Comparison of ENCODE assay signal across 1 cellular context in the genomic region with DNA sequence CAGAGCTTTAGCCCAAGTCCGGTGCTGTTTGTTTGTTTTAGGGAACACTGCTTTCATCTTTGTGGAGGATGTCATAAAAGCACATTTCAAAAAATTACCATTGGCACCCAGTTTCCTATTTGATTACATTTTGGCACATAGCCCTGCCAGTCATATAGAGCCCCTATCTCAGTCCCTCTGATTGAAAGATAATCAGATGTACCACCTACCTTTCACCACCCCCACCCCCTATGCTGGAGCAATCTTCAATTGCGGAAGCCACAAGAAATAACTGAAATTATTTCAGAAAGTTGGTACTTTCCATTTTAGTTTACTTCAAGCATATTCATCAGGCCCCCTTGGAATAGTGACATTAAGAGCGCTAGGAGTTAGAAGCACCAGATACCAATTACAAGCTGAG.
TF ChIP-seq lines count a peak whose summit lies in the region.

No MANE protein-coding gene starts in this region.

TF ChIP-seq in HEK293, 187 proteins besides CTCF, POLR2A, EP300 and RAD21:
- no peak for TF ChIP-seq ZFP41 (tag by site-specific recombination; IDR thresholded peaks at IDR 0.05; ENCODE audit: borderline replicate concordance)
- peak; percentile 80; the same call in 1 of the 2 replicates for TF ChIP-seq TCF7L2 (IDR thresholded peaks at IDR 0.05; ENCODE audit: borderline replicate concordance, low read depth, low read length)
- TF ChIP-seq, protein P1, sequence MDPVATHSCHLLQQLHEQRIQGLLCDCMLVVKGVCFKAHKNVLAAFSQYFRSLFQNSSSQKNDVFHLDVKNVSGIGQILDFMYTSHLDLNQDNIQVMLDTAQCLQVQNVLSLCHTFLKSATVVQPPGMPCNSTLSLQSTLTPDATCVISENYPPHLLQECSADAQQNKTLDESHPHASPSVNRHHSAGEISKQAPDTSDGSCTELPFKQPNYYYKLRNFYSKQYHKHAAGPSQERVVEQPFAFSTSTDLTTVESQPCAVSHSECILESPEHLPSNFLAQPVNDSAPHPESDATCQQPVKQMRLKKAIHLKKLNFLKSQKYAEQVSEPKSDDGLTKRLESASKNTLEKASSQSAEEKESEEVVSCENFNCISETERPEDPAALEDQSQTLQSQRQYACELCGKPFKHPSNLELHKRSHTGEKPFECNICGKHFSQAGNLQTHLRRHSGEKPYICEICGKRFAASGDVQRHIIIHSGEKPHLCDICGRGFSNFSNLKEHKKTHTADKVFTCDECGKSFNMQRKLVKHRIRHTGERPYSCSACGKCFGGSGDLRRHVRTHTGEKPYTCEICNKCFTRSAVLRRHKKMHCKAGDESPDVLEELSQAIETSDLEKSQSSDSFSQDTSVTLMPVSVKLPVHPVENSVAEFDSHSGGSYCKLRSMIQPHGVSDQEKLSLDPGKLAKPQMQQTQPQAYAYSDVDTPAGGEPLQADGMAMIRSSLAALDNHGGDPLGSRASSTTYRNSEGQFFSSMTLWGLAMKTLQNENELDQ (tag by site-specific recombination; IDR thresholded peaks at IDR 0.05; ENCODE audit: low read depth): no peak
- no peak for TF ChIP-seq EGR2 (tag by site-specific recombination; IDR thresholded peaks at IDR 0.05; ENCODE audit: low read depth)
- peak; percentile 20; the same call in 1 of the 2 replicates for TF ChIP-seq FEZF1 (tag by site-specific recombination; IDR thresholded peaks at IDR 0.05)
- TF ChIP-seq ZNF132 (tag by site-specific recombination; IDR thresholded peaks at IDR 0.05; ENCODE audit: borderline replicate concordance): no peak
- TF ChIP-seq, protein P2, sequence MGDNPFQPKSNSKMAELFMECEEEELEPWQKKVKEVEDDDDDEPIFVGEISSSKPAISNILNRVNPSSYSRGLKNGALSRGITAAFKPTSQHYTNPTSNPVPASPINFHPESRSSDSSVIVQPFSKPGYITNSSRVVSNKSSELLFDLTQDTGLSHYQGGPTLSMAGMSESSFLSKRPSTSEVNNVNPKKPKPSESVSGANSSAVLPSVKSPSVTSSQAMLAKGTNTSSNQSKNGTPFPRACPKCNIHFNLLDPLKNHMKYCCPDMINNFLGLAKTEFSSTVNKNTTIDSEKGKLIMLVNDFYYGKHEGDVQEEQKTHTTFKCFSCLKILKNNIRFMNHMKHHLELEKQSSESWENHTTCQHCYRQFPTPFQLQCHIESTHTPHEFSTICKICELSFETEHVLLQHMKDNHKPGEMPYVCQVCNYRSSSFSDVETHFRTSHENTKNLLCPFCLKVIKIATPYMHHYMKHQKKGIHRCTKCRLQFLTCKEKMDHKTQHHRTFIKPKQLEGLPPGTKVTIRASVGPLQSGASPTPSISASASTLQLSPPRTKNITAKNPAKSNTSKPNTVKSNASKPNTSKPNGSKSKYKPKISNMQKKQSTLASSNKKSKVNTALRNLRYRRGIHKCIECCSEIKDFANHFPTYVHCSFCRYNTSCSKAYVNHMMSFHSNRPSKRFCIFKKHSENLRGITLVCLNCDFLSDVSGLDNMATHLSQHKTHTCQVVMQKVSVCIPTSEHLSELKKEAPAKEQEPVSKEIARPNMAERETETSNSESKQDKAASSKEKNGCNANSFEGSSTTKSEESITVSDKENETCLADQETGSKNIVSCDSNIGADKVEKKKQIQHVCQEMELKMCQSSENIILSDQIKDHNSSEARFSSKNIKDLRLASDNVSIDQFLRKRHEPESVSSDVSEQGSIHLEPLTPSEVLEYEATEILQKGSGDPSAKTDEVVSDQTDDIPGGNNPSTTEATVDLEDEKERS (tag by site-specific recombination; IDR thresholded peaks at IDR 0.05): no peak
- no peak for TF ChIP-seq ZNF311 (tag by site-specific recombination; IDR thresholded peaks at IDR 0.05; ENCODE audit: borderline replicate concordance)
- no peak for TF ChIP-seq ZNF140 (tag by site-specific recombination; IDR thresholded peaks at IDR 0.05)
- TF ChIP-seq ZNF366 (tag by site-specific recombination; conservative IDR thresholded peaks at IDR 0.05): no peak
- TF ChIP-seq, protein P3, sequence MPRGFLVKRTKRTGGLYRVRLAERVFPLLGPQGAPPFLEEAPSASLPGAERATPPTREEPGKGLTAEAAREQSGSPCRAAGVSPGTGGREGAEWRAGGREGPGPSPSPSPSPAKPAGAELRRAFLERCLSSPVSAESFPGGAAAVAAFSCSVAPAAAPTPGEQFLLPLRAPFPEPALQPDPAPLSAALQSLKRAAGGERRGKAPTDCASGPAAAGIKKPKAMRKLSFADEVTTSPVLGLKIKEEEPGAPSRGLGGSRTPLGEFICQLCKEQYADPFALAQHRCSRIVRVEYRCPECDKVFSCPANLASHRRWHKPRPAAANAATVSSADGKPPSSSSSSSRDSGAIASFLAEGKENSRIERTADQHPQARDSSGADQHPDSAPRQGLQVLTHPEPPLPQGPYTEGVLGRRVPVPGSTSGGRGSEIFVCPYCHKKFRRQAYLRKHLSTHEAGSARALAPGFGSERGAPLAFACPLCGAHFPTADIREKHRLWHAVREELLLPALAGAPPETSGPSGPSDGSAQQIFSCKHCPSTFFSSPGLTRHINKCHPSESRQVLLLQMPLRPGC (tag by site-specific recombination; IDR thresholded peaks at IDR 0.05): no peak
- no peak for TF ChIP-seq ZNF174 (tag by site-specific recombination; IDR thresholded peaks at IDR 0.05)
- TF ChIP-seq ZFHX2 (tag by site-specific recombination; conservative IDR thresholded peaks at IDR 0.05): 0 out of 2 replicates have a peak, but pooled peaks have one; percentile 2
